In genomic region chr18:54161267-54161666, GRCh38 we compare ENCODE assay signal across 15 cellular contexts.
"Had no signal": no experiment of that assay in that cellular context is flagged by ENCODE, and none has a peak within 500 bp of the region (broad histone marks: within the 10 kb centered on the region; RNA-seq: fewer than 3 reads in every experiment).

No MANE protein-coding gene starts in this region.

- H3K9me3 ChIP-seq: gastroesophageal sphincter, pancreas, thoracic aorta, upper lobe of right lung had no signal

- DNase-seq: activated B cell treated with CpG ODN at 0.5 μM for 24 hours; activated CD4-positive, alpha-beta T cell treated with anti-CD3 and anti-CD28 coated beads, Interleukin-2, amount 50 U/mL, for 1 hour; activated effector memory CD4-positive, alpha-beta T cell treated with Interleukin-2 at 50 U/mL for 16 hours; activated T-cell treated with anti-CD3 and anti-CD28 coated beads for 4 hours; amygdala; effector CD8-positive, alpha-beta T cell; naive thymus-derived CD4-positive, alpha-beta T cell; pancreas; stimulated activated CD4-positive, alpha-beta T cell treated with anti-CD3 and anti-CD28 coated beads, Interleukin-12 subunit alpha, Interleukin-12 subunit beta, amount 100 ng/mL, for 4 hours; stimulated activated CD4-positive, alpha-beta T cell treated with anti-CD3 and anti-CD28 coated beads, Interleukin-2, amount 100 ng/mL, for 24 hours; T-helper 2 cell; upper lobe of right lung had no signal

- ATAC-seq: gastroesophageal sphincter; left lobe of liver; naive thymus-derived CD4-positive, alpha-beta T cell; pancreas; upper lobe of right lung had no signal

- H3K27ac ChIP-seq: gastroesophageal sphincter, pancreas, thoracic aorta, upper lobe of right lung had no signal

- H3K4me3 ChIP-seq: gastroesophageal sphincter, pancreas, thoracic aorta, upper lobe of right lung had no signal

- H3K27me3 ChIP-seq: gastroesophageal sphincter, pancreas, upper lobe of right lung had no signal

- H3K4me1 ChIP-seq: pancreas, upper lobe of right lung had no signal
